Comparison of ENCODE assay signal across 2 cellular contexts in the genomic region with DNA sequence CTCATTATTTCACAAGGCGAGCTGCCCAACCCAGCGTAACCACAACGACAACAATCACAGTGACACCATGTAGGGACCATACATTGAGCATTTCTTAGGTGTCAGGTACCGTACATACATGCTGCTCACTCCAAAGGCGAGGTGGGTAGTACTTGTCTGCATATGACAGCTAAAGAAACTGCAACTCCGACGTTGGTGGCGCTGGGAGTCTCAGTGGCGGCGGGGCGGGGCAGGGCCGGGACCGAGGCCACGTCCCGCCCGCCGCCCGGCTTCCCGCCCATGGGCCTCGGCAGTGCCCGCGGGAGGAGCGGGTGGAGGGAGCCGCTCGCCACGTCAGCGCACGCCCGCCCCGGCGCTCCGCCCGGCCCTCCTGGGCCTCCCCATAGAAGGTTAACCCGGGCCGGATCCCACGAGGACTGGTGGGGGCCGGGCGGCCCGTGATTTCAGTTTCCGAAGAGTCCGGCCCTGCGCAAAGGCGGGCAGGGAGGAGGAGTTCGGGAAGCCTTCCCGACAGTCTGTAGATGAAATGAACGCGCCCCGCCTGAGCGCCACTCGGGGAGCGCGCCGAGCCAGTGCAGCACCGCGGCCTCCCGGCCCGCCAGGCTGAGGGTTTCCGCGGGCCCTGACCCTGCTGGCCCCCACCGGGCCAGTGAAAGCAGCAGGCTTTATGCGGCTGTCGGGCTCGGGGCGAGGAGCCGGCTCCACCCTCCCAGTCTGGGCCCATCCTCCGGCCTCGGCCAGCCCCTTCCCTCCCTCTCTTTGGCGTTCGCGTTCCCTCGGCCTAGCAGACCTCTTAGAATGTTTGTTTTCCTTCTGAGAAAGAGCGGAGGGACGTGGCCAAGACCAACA.
A peak's percentile ranks its signal among the peaks of the same experiment; 100 is the strongest.
TF ChIP-seq lines count a peak whose summit lies in the region.

No MANE protein-coding gene starts in this region.

TF ChIP-seq in HEK293, 187 proteins besides CTCF, POLR2A, EP300 and RAD21 (continued from another document and continues in another):
- TF ChIP-seq IKZF3 (tag by site-specific recombination; IDR thresholded peaks at IDR 0.05) (peak; percentile 48; the same call in 1 of the 2 replicates), OVOL3 (tag by site-specific recombination; IDR thresholded peaks at IDR 0.05) (no peak), ZNF211 (tag by site-specific recombination; IDR thresholded peaks at IDR 0.05; ENCODE audit: low read depth) (no peak), ZBTB17 (tag by site-specific recombination; IDR thresholded peaks at IDR 0.05) (peak; percentile 75), REPIN1 (tag by site-specific recombination; IDR thresholded peaks at IDR 0.05; ENCODE audit: low read depth) (no peak), ZNF561 (tag by site-specific recombination; IDR thresholded peaks at IDR 0.05; ENCODE audit: borderline replicate concordance) (peak; percentile 86; the same call in 1 of the 2 replicates), ZNF777 (tag by site-specific recombination; IDR thresholded peaks at IDR 0.05; ENCODE audit: borderline replicate concordance) (peak; percentile 86; the same call in 1 of the 2 replicates), ZNF174 (tag by site-specific recombination; IDR thresholded peaks at IDR 0.05) (no peak), ZNF629 (tag by site-specific recombination; IDR thresholded peaks at IDR 0.05) (peak; percentile 37; the same call in 1 of the 2 replicates), GFI1B (tag by site-specific recombination; IDR thresholded peaks at IDR 0.05) (0 out of 2 replicates have a peak, but pooled peaks have one; percentile 52), ZNF341 (tag by site-specific recombination; IDR thresholded peaks at IDR 0.05; ENCODE audit: low read depth) (peak; percentile 63), ZNF501 (tag by site-specific recombination; IDR thresholded peaks at IDR 0.05) (peak; percentile 79)
- TF ChIP-seq, protein P1, sequence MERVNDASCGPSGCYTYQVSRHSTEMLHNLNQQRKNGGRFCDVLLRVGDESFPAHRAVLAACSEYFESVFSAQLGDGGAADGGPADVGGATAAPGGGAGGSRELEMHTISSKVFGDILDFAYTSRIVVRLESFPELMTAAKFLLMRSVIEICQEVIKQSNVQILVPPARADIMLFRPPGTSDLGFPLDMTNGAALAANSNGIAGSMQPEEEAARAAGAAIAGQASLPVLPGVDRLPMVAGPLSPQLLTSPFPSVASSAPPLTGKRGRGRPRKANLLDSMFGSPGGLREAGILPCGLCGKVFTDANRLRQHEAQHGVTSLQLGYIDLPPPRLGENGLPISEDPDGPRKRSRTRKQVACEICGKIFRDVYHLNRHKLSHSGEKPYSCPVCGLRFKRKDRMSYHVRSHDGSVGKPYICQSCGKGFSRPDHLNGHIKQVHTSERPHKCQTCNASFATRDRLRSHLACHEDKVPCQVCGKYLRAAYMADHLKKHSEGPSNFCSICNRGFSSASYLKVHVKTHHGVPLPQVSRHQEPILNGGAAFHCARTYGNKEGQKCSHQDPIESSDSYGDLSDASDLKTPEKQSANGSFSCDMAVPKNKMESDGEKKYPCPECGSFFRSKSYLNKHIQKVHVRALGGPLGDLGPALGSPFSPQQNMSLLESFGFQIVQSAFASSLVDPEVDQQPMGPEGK (tag by site-specific recombination; IDR thresholded peaks at IDR 0.05): peak; percentile 88
- TF ChIP-seq, protein P2, sequence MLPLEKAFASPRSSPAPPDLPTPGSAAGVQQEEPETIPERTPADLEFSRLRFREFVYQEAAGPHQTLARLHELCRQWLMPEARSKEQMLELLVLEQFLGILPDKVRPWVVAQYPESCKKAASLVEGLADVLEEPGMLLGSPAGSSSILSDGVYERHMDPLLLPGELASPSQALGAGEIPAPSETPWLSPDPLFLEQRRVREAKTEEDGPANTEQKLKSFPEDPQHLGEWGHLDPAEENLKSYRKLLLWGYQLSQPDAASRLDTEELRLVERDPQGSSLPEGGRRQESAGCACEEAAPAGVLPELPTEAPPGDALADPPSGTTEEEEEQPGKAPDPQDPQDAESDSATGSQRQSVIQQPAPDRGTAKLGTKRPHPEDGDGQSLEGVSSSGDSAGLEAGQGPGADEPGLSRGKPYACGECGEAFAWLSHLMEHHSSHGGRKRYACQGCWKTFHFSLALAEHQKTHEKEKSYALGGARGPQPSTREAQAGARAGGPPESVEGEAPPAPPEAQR (tag by site-specific recombination; IDR thresholded peaks at IDR 0.05): no peak
- TF ChIP-seq, protein P3, sequence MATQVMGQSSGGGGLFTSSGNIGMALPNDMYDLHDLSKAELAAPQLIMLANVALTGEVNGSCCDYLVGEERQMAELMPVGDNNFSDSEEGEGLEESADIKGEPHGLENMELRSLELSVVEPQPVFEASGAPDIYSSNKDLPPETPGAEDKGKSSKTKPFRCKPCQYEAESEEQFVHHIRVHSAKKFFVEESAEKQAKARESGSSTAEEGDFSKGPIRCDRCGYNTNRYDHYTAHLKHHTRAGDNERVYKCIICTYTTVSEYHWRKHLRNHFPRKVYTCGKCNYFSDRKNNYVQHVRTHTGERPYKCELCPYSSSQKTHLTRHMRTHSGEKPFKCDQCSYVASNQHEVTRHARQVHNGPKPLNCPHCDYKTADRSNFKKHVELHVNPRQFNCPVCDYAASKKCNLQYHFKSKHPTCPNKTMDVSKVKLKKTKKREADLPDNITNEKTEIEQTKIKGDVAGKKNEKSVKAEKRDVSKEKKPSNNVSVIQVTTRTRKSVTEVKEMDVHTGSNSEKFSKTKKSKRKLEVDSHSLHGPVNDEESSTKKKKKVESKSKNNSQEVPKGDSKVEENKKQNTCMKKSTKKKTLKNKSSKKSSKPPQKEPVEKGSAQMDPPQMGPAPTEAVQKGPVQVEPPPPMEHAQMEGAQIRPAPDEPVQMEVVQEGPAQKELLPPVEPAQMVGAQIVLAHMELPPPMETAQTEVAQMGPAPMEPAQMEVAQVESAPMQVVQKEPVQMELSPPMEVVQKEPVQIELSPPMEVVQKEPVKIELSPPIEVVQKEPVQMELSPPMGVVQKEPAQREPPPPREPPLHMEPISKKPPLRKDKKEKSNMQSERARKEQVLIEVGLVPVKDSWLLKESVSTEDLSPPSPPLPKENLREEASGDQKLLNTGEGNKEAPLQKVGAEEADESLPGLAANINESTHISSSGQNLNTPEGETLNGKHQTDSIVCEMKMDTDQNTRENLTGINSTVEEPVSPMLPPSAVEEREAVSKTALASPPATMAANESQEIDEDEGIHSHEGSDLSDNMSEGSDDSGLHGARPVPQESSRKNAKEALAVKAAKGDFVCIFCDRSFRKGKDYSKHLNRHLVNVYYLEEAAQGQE (tag by site-specific recombination; IDR thresholded peaks at IDR 0.05): peak; percentile 20
- TF ChIP-seq, protein P4, sequence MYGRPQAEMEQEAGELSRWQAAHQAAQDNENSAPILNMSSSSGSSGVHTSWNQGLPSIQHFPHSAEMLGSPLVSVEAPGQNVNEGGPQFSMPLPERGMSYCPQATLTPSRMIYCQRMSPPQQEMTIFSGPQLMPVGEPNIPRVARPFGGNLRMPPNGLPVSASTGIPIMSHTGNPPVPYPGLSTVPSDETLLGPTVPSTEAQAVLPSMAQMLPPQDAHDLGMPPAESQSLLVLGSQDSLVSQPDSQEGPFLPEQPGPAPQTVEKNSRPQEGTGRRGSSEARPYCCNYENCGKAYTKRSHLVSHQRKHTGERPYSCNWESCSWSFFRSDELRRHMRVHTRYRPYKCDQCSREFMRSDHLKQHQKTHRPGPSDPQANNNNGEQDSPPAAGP (tag by site-specific recombination; IDR thresholded peaks at IDR 0.05): peak; percentile 69
- TF ChIP-seq, protein P5, sequence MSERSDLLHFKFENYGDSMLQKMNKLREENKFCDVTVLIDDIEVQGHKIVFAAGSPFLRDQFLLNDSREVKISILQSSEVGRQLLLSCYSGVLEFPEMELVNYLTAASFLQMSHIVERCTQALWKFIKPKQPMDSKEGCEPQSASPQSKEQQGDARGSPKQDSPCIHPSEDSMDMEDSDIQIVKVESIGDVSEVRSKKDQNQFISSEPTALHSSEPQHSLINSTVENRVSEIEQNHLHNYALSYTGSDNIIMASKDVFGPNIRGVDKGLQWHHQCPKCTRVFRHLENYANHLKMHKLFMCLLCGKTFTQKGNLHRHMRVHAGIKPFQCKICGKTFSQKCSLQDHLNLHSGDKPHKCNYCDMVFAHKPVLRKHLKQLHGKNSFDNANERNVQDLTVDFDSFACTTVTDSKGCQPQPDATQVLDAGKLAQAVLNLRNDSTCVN (tag by site-specific recombination; optimal IDR thresholded peaks at IDR 0.05): peak; percentile 94

TF ChIP-seq in GM12878, 131 proteins besides CTCF, POLR2A, EP300 and RAD21 (continued from another document):
- TF ChIP-seq, protein P6, sequence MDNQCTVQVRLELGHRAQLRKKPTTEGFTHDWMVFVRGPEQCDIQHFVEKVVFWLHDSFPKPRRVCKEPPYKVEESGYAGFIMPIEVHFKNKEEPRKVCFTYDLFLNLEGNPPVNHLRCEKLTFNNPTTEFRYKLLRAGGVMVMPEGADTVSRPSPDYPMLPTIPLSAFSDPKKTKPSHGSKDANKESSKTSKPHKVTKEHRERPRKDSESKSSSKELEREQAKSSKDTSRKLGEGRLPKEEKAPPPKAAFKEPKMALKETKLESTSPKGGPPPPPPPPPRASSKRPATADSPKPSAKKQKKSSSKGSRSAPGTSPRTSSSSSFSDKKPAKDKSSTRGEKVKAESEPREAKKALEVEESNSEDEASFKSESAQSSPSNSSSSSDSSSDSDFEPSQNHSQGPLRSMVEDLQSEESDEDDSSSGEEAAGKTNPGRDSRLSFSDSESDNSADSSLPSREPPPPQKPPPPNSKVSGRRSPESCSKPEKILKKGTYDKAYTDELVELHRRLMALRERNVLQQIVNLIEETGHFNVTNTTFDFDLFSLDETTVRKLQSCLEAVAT (IDR thresholded peaks at IDR 0.05): 0 out of 2 replicates have a peak, but pooled peaks have one; percentile 51
- TF ChIP-seq RB1 (IDR thresholded peaks at IDR 0.05; ENCODE audit: borderline replicate concordance): peak; percentile 79; the same call in 1 of the 2 replicates
- no peak for TF ChIP-seq FOXK2 (IDR thresholded peaks at IDR 0.05)
- TF ChIP-seq JUNB (IDR thresholded peaks at IDR 0.05): no peak
